Comparison of ENCODE assay signal across 7 cellular contexts in genomic region chr20:11891081-11891826, GRCh38. TPM values are rescaled to one million over a fixed set of nuclear protein-coding genes. Genes with fewer than 3 reads are reported as not detected.
A peak's percentile ranks its signal among the peaks of the same experiment; 100 is the strongest.
DNase-seq lines count a peak whose midpoint lies in the region; FAIRE-seq and TF ChIP-seq lines count a peak whose summit lies in the region.

No MANE protein-coding gene starts in this region.

- H3K36me3 ChIP-seq in GM06990 (ENCODE audit: control insufficient read depth, insufficient read depth, low read length) (no peaks in the 10 kb centered on the region), HEK293 (ENCODE audit: control insufficient read depth in 2 of 2, insufficient read depth in 1 of 2, low read length in 2 of 2) (no peaks in the 10 kb centered on the region)

- H3K27ac Mint-ChIP-seq in nephron, result peak overlapping the region; percentile 89 to 99 (median 95)

- peak; percentile 4 for DNase-seq in GM06990 (ENCODE audit: extremely low read depth, insufficient read length)
- peak; percentile 43 for DNase-seq in NCI-H1092 treated with DMSO at 0.1 percent for 48 hours (lab: John Stamatoyannopoulos, UW)
- DNase-seq in activated T-cell treated with anti-CD3 and anti-CD28 coated beads, Interleukin-2, amount 50 U/mL, for 48 hours, result peak; percentile 33 to 54
- DNase-seq in frontal cortex (ENCODE audit: low spot score in 2 of 2), result peak; percentile 45 to 60
- no peak for DNase-seq in amniotic stem cell (lab: John Stamatoyannopoulos, UW)

- H3K27me3 ChIP-seq in GM06990 (replicated peaks; ENCODE audit: control insufficient read depth, insufficient read depth, low read length), result no peaks in the 10 kb centered on the region

- no peak for FAIRE-seq in frontal cortex (lab: Jason Lieb, UNC)

- no peaks in the 10 kb centered on the region for H3K36me3 Mint-ChIP-seq in nephron (ENCODE audit: low read depth)

- CTCF ChIA-PET in HEK293 (lab: Yijun Ruan, JAX), result no interaction called here

- TF ChIP-seq CTCF in GM06990 (IDR thresholded peaks at IDR 0.05; ENCODE audit: insufficient read depth, low read length, poor library complexity, severe bottlenecking) (no peak), HEK293 (tag by site-specific recombination; IDR thresholded peaks at IDR 0.05) (no peak), nephron (IDR thresholded peaks at IDR 0.05; ENCODE audit: unreplicated experiment in 3 of 3) (no peak)

- H3K4me3 ChIP-seq in GM06990 (replicated peaks; ENCODE audit: low read depth, low read length) (no peak overlapping the region), HEK293 (ENCODE audit: low read depth, low read length) (peak overlapping the region; percentile 79)

- peak overlapping the region; percentile 90 to 94 (median 92) for H3K4me3 Mint-ChIP-seq in nephron

- peaks cover 50% of the 10 kb centered on the region for H3K4me1 Mint-ChIP-seq in nephron

- H3K27ac ChIP-seq in HEK293 (ENCODE audit: extremely low read depth, low read depth, low read length), result peak overlapping the region; percentile 96

- H3K4me1 ChIP-seq in HEK293 (ENCODE audit: control insufficient read depth, insufficient read depth, low read length), result peaks cover 23% of the 10 kb centered on the region

- no peaks in the 10 kb centered on the region for H3K9me3 ChIP-seq in HEK293 (ENCODE audit: control insufficient read depth, insufficient read depth, low read depth, low read length)

- POLR2A ChIA-PET in HEK293 (lab: Yijun Ruan, JAX), result interaction anchor here (0.9 kb wide), 1 partner anchor 41 kb away, joined by 5 read pairs; no protein-coding TSS in a partner anchor

- H3K9me3 Mint-ChIP-seq in nephron, result no peaks in the 10 kb centered on the region

- H3K27me3 Mint-ChIP-seq in nephron (ENCODE audit: low read depth), result no peaks in the 10 kb centered on the region

TF ChIP-seq in HEK293, 187 proteins besides CTCF, POLR2A, EP300 and RAD21 (continues in another document):
- TF ChIP-seq ZNF274 (IDR thresholded peaks at IDR 0.05; ENCODE audit: low read length) (no peak), ZNF274 (tag by site-specific recombination; IDR thresholded peaks at IDR 0.05; ENCODE audit: borderline replicate concordance) (no peak), ZNF350 (tag by site-specific recombination; IDR thresholded peaks at IDR 0.05) (no peak), ZFP3 (tag by site-specific recombination; IDR thresholded peaks at IDR 0.05; ENCODE audit: low read depth) (no peak), PRDM2 (tag by site-specific recombination; IDR thresholded peaks at IDR 0.05; ENCODE audit: borderline replicate concordance) (no peak), ZBTB1 (tag by site-specific recombination; IDR thresholded peaks at IDR 0.05) (no peak), ZNF202 (tag by site-specific recombination; IDR thresholded peaks at IDR 0.05; ENCODE audit: borderline replicate concordance) (no peak), ZBTB26 (tag by site-specific recombination; optimal IDR thresholded peaks at IDR 0.05) (peak; percentile 56), ZNF585B (tag by site-specific recombination; IDR thresholded peaks at IDR 0.05) (no peak), ZNF24 (tag by site-specific recombination; IDR thresholded peaks at IDR 0.05) (no peak), ZNF148 (tag by site-specific recombination; IDR thresholded peaks at IDR 0.05; ENCODE audit: borderline replicate concordance) (no peak), ZIC2 (tag by site-specific recombination; IDR thresholded peaks at IDR 0.05) (peak; percentile 89), ZNF223 (tag by site-specific recombination; IDR thresholded peaks at IDR 0.05) (no peak), KLF1 (tag by site-specific recombination; IDR thresholded peaks at IDR 0.05) (0 out of 2 replicates have a peak, but pooled peaks have one; percentile 26), ZNF211 (tag by site-specific recombination; IDR thresholded peaks at IDR 0.05; ENCODE audit: low read depth) (no peak), KLF10 (tag by site-specific recombination; IDR thresholded peaks at IDR 0.05) (peak; percentile 75; the same call in 1 of the 2 replicates), ZSCAN18 (tag by site-specific recombination; IDR thresholded peaks at IDR 0.05) (no peak), MEIS1 (CRISPR knock-in tag; IDR thresholded peaks at IDR 0.05; ENCODE audit: borderline replicate concordance) (no peak), ZBTB8A (tag by site-specific recombination; IDR thresholded peaks at IDR 0.05) (no peak)

RNA-seq across cellular contexts. Expression of gene BTBD3, which starts 26.4 kb away (rescaled TPM):
- 52.2 TPM for total RNA-seq in frontal cortex
